ENCODE assay signal across 8 cellular contexts in genomic region chr1:35809156-35810095, GRCh38. TPM values are rescaled to one million over a fixed set of nuclear protein-coding genes. Genes with fewer than 3 reads are reported as not detected.
DNase-seq lines count a peak whose midpoint lies in the region; ATAC-seq and TF ChIP-seq lines count a peak whose summit lies in the region.

No MANE protein-coding gene starts in this region.

- H3K4me2 ChIP-seq in BLaER1 (peak overlapping the region; percentile 87), MM.1S (ENCODE audit: low read depth, low read length) (peak overlapping the region; percentile 58), neural cell (ENCODE audit: low read length) (peak overlapping the region; percentile 85)

- ATAC-seq in HG03025 (IDR thresholded peaks at IDR 0.05; ENCODE audit: low FRiP score, unreplicated experiment) = no peak

- no peak for TF ChIP-seq RAD21 in neural cell (conservative IDR thresholded peaks at IDR 0.05)

- TF ChIP-seq EP300 in neural cell (conservative IDR thresholded peaks at IDR 0.05; ENCODE audit: poor library complexity, severe bottlenecking) = no peak

- H3F3A ChIP-seq in MM.1S (ENCODE audit: insufficient read depth, low read length) (0 out of 2 replicates have a peak, but pooled peaks cover 6% of the 10 kb centered on the region), neural cell (ENCODE audit: insufficient read depth, low read length, poor library complexity, severe bottlenecking) (no peaks in the 10 kb centered on the region)

- peaks cover 45% of the 10 kb centered on the region for H3K4me1 ChIP-seq in BLaER1
- H3K4me1 ChIP-seq in MM.1S (ENCODE audit: low read length) = peaks cover 4% of the 10 kb centered on the region

- H3K9ac ChIP-seq in BLaER1 (peak overlapping the region; percentile 98), MM.1S (ENCODE audit: low read length) (0 out of 2 replicates have a peak overlapping the region, but pooled peaks have one; percentile 70), neural cell (ENCODE audit: low read length) (peak overlapping the region; percentile 86)

- H3K27me3 ChIP-seq in BLaER1 = no peaks in the 10 kb centered on the region
- no peaks in the 10 kb centered on the region for H3K27me3 ChIP-seq in MM.1S (replicated peaks; ENCODE audit: insufficient read depth, low read length)
- H3K27me3 ChIP-seq in dorsolateral prefrontal cortex = no peaks in the 10 kb centered on the region
- no peaks in the 10 kb centered on the region for H3K27me3 ChIP-seq in neural cell (ENCODE audit: insufficient read depth, low read depth, low read length)

- no peaks in the 10 kb centered on the region for H3K79me2 ChIP-seq in MM.1S (ENCODE audit: low read length)
- H3K79me2 ChIP-seq in neural cell (replicated peaks; ENCODE audit: insufficient read depth, low read length) = peaks cover 28% of the 10 kb centered on the region

- 0 out of 2 replicates have a peak, but pooled peaks cover 4% of the 10 kb centered on the region for H3K36me3 ChIP-seq in BLaER1
- H3K36me3 ChIP-seq in MM.1S (replicated peaks; ENCODE audit: insufficient read depth, low read length) = no peaks in the 10 kb centered on the region
- no peaks in the 10 kb centered on the region for H3K36me3 ChIP-seq in neural cell (ENCODE audit: insufficient read depth, low read length)

- peak overlapping the region; percentile 96 for H3K27ac ChIP-seq in BLaER1
- no peak overlapping the region for H3K27ac ChIP-seq in MM.1S (ENCODE audit: low read length)
- peak overlapping the region in 51 of 59 donors; percentile 18 to 97 (median 87) for H3K27ac ChIP-seq in dorsolateral prefrontal cortex
- no peak overlapping the region for H3K27ac ChIP-seq in neural cell (ENCODE audit: low read length)

- no peaks in the 10 kb centered on the region for H3K9me3 ChIP-seq in BLaER1
- no peaks in the 10 kb centered on the region for H3K9me3 ChIP-seq in MM.1S (replicated peaks; ENCODE audit: insufficient read depth, low read length)
- H3K9me3 ChIP-seq in neural cell (ENCODE audit: low read length) = no peaks in the 10 kb centered on the region

- H4K20me1 ChIP-seq in BLaER1 = peaks cover 20% of the 10 kb centered on the region; the same call in 1 of the 2 replicates
- no peaks in the 10 kb centered on the region for H4K20me1 ChIP-seq in MM.1S (ENCODE audit: insufficient read depth, low read length)
- no peaks in the 10 kb centered on the region for H4K20me1 ChIP-seq in neural cell (ENCODE audit: insufficient read depth)

- no peak for TF ChIP-seq CTCF in MM.1S (IDR thresholded peaks at IDR 0.05; ENCODE audit: low read length)
- no peak for TF ChIP-seq CTCF in dorsolateral prefrontal cortex (IDR thresholded peaks at IDR 0.05 in 54 of 56, conservative IDR thresholded peaks at IDR 0.05 in 2 of 56; ENCODE audit: low read depth in 1 of 56, partially characterized antibody in 56 of 56)
- no peak for TF ChIP-seq CTCF in neural cell (IDR thresholded peaks at IDR 0.05; ENCODE audit: poor library complexity, severe bottlenecking)

- peak overlapping the region; percentile 57 for H2AFZ ChIP-seq in MM.1S (ENCODE audit: low read length)
- H2AFZ ChIP-seq in neural cell (ENCODE audit: low read depth, low read length) = no peak overlapping the region

- DNase-seq in MM.1S (no peak), dorsolateral prefrontal cortex (no peak), NCI-H345 (lab: John Stamatoyannopoulos, UW) (no peak)
- no peak for DNase-seq in stimulated activated CD4-positive, alpha-beta T cell treated with anti-CD3 and anti-CD28 coated beads, Interleukin-2, amount 100 ng/mL, for 48 hours
- no peak for DNase-seq in activated CD4-positive, alpha-beta T cell treated with anti-CD3 and anti-CD28 coated beads, Interleukin-2, amount 50 U/mL, for 4 hours

- no peaks in the 10 kb centered on the region for H3K9me2 ChIP-seq in MM.1S (replicated peaks; ENCODE audit: insufficient read depth, low read length)
- H3K9me2 ChIP-seq in neural cell (ENCODE audit: insufficient read depth, low read length) = no peaks in the 10 kb centered on the region

- intact Hi-C loops in dorsolateral prefrontal cortex (cut with DNase I) = loop anchor here in 1 of 2 donors (5.0 kb wide), 1 partner anchor 73 kb away; the partner anchor contains the start of gene AGO1

- H3K4me3 ChIP-seq in BLaER1 (peak overlapping the region; percentile 100), MM.1S (ENCODE audit: low read length) (peak overlapping the region; percentile 84), dorsolateral prefrontal cortex (peak overlapping the region; percentile 49 to 97 (median 90)), neural cell (ENCODE audit: low read length) (peak overlapping the region; percentile 98)

TF ChIP-seq in neural cell, 6 proteins besides CTCF, POLR2A, EP300 and RAD21:
- TF ChIP-seq EZH2 (IDR thresholded peaks at IDR 0.05; ENCODE audit: borderline replicate concordance, insufficient read depth, low read length, poor library complexity, severe bottlenecking) (no peak), POLR2AphosphoS5 (IDR thresholded peaks at IDR 0.05) (no peak)
TF ChIP-seq in neural cell: peak in this region for 0.

RNA-seq across cellular contexts. Expression of gene AGO4, which starts 1.6 kb away (rescaled TPM):
- 10 to 100 TPM; 11.9 to 30.3 (median 19.3) TPM for total RNA-seq in dorsolateral prefrontal cortex
- polyA plus RNA-seq in neural cell = 49.8 and 51.9 TPM in 2 replicates
- 118 and 122 TPM in 2 replicates for polyA minus RNA-seq in neural cell

RNA-seq across cellular contexts. Expression of gene CLSPN, which starts 39.6 kb away (rescaled TPM):
- total RNA-seq in dorsolateral prefrontal cortex = 1 to 10 TPM in 108 of 120 experiments, under 1 TPM in 12; 0.48 to 6.7 (median 2.4) TPM
- polyA plus RNA-seq in neural cell = 0.76 and 2.4 TPM in 2 replicates
- 2.9 and 3.0 TPM in 2 replicates for polyA minus RNA-seq in neural cell

Comparison
In these comparisons a context has a peak if more than half of its experiments do, and no peak if none do; other contexts are left out.
1. H3K27ac ChIP-seq: peak in BLaER1 (single experiment) and dorsolateral prefrontal cortex (51 of 59); none in MM.1S (single experiment) and neural cell (single experiment).
2. Peak in every context shown above with its lines, with median percentiles within 50 percentile points of each other: H3K4me2 ChIP-seq, H3K4me3 ChIP-seq and H3K9ac ChIP-seq.